In genomic region chr13:104327217-104327616, GRCh38 we compare ENCODE assay signal across 19 cellular contexts.
DNase-seq lines count a peak whose midpoint lies in the region; ATAC-seq, FAIRE-seq and TF ChIP-seq lines count a peak whose summit lies in the region.
"Had no signal": no experiment of that assay in that cellular context is flagged by ENCODE, and none has a peak within 500 bp of the region (broad histone marks: within the 10 kb centered on the region; RNA-seq: fewer than 3 reads in every experiment).

No MANE protein-coding gene starts in this region.

- H3K27ac ChIP-seq in SK-N-SH (ENCODE audit: low read depth in 2 of 2, low read length in 1 of 2), result no peak overlapping the region
- H3K27ac ChIP-seq in endothelial cell of umbilical vein (ENCODE audit: insufficient read depth, low read depth, low read length), result peak overlapping the region; percentile 38
- H3K27ac ChIP-seq: 22Rv1 had no signal

- BruUV-seq in endothelial cell of umbilical vein (replicated peaks; lab: Mats Ljungman, UMichigan), result no TSS peak

- H3K9ac ChIP-seq in SK-N-SH (no peak overlapping the region), endothelial cell of umbilical vein (replicated peaks; ENCODE audit: extremely low read depth, insufficient read depth, low read length) (no peak overlapping the region)

- no peaks in the 10 kb centered on the region for H3K36me3 ChIP-seq in SK-N-SH (replicated peaks in 1 of 2; ENCODE audit: control insufficient read depth in 1 of 2, insufficient read depth in 2 of 2, low read length in 1 of 2)
- no peaks in the 10 kb centered on the region for H3K36me3 ChIP-seq in endothelial cell of umbilical vein (ENCODE audit: control insufficient read depth in 2 of 2, extremely low read depth in 1 of 2, insufficient read depth in 2 of 2, low read length in 2 of 2)

- intact Hi-C loops in endothelial cell of umbilical vein (cut with micrococcal nuclease), result loop anchor here (1.0 to 10.0 kb wide), 2 partner anchors 9 to 868 kb away; no protein-coding TSS in a partner anchor

- no peaks in the 10 kb centered on the region for H3K9me2 ChIP-seq in SK-N-SH

- no peak for DNase-seq in SK-N-SH
- DNase-seq in RKO (ENCODE audit: low spot score), result peak; percentile 26
- DNase-seq in endothelial cell of umbilical vein (ENCODE audit: low read depth, low spot score), result peak; percentile 55
- DNase-seq in myocyte (ENCODE audit: low read depth), result peak; percentile 44
- DNase-seq in activated CD8-positive, alpha-beta memory T cell treated with anti-CD3 and anti-CD28 coated beads for 24 hours, result no peak
- DNase-seq: DMS79 treated with DMSO at 0.1 percent for 48 hours, KBM-7, NCI-H1105 treated with DMSO at 0.1 percent for 48 hours, NCI-H1694 treated with DMSO at 0.1 percent for 48 hours, NCI-H2227 treated with DMSO at 0.1 percent for 48 hours, NCI-H510A treated with DMSO at 0.1 percent for 48 hours, NCI-H774, OCI-M1 had no signal

- H3K79me2 ChIP-seq in SK-N-SH (ENCODE audit: insufficient read depth), result no peaks in the 10 kb centered on the region
- H3K79me2 ChIP-seq in endothelial cell of umbilical vein (ENCODE audit: control insufficient read depth, insufficient read depth, low read length), result no peaks in the 10 kb centered on the region

- no peak for TF ChIP-seq RAD21 in SK-N-SH (IDR thresholded peaks at IDR 0.05; ENCODE audit: low read length)

- POLR2A ChIA-PET in SK-N-SH (lab: Yijun Ruan, JAX), result no interaction called here
- POLR2A ChIA-PET in endothelial cell of umbilical vein (lab: Charles Lee), result no interaction called here

- TF ChIP-seq EP300 in SK-N-SH (IDR thresholded peaks at IDR 0.05; ENCODE audit: borderline replicate concordance in 1 of 2, low read depth in 1 of 2, low read length in 1 of 2), result no peak

- H2AFZ ChIP-seq in SK-N-SH (ENCODE audit: low read depth) (no peak overlapping the region), endothelial cell of umbilical vein (ENCODE audit: low read depth, low read length) (no peak overlapping the region)

- H3K9me3 ChIP-seq in SK-N-SH (no peaks in the 10 kb centered on the region), endothelial cell of umbilical vein (replicated peaks; ENCODE audit: control insufficient read depth, insufficient read depth, low read length) (no peaks in the 10 kb centered on the region)

- TF ChIP-seq POLR2A in endothelial cell of umbilical vein (IDR thresholded peaks at IDR 0.05; ENCODE audit: low read depth, low read length), result no peak

- CTCF ChIA-PET in SK-N-SH (lab: Yijun Ruan, JAX), result no interaction called here
- CTCF ChIA-PET in endothelial cell of umbilical vein (lab: Charles Lee), result interaction anchor here (0.9 kb wide), 1 partner anchor 11 kb away, joined by 3 read pairs; no protein-coding TSS in a partner anchor

- H3K4me3 ChIP-seq in SK-N-SH (ENCODE audit: low read depth in 2 of 2, low read length in 1 of 2), result no peak overlapping the region
- H3K4me3 ChIP-seq in endothelial cell of umbilical vein (replicated peaks in 1 of 3; ENCODE audit: insufficient read depth in 1 of 3, low read depth in 1 of 3, low read length in 3 of 3), result no peak overlapping the region

- TF ChIP-seq CTCF in SK-N-SH (IDR thresholded peaks at IDR 0.05), result no peak
- no peak for TF ChIP-seq CTCF in endothelial cell of umbilical vein (IDR thresholded peaks at IDR 0.05; ENCODE audit: extremely low read depth in 1 of 2, insufficient read depth in 1 of 2, low read depth in 1 of 2, low read length in 2 of 2)

- H3K4me2 ChIP-seq in SK-N-SH (no peak overlapping the region), endothelial cell of umbilical vein (ENCODE audit: insufficient read depth, low read length) (peak overlapping the region; percentile 24)

- ATAC-seq in SK-N-SH treated with all-trans-retinoic acid at 6 μM for 48 hours (peak; percentile 67), HG03354 (IDR thresholded peaks at IDR 0.05; ENCODE audit: poor library complexity, severe bottlenecking, unreplicated experiment) (no peak), HG02852 (IDR thresholded peaks at IDR 0.05; ENCODE audit: unreplicated experiment) (no peak)
- ATAC-seq: HepG2 had no signal

- H3K27me3 ChIP-seq in SK-N-SH (ENCODE audit: insufficient read depth), result no peaks in the 10 kb centered on the region
- H3K27me3 ChIP-seq in endothelial cell of umbilical vein (ENCODE audit: control insufficient read depth in 2 of 2, insufficient read depth in 2 of 2, low read length in 2 of 2), result no peaks in the 10 kb centered on the region

- no peak for FAIRE-seq in endothelial cell of umbilical vein (lab: Jason Lieb, UNC)
- FAIRE-seq: H1, HepG2 had no signal

- peaks cover 3% of the 10 kb centered on the region for H3K9me1 ChIP-seq in endothelial cell of umbilical vein (replicated peaks; ENCODE audit: control insufficient read depth, extremely low read depth, insufficient read depth, low read length)

- H3K4me1 ChIP-seq in SK-N-SH (ENCODE audit: control insufficient read depth in 1 of 2, insufficient read depth in 2 of 2, low read depth in 1 of 2, low read length in 1 of 2) (no peaks in the 10 kb centered on the region), endothelial cell of umbilical vein (ENCODE audit: control insufficient read depth, extremely low read depth, insufficient read depth, low read length) (peaks cover 11% of the 10 kb centered on the region)

- H4K20me1 ChIP-seq in SK-N-SH (ENCODE audit: insufficient read depth) (no peaks in the 10 kb centered on the region), endothelial cell of umbilical vein (replicated peaks; ENCODE audit: control insufficient read depth, extremely low read depth, insufficient read depth, low read length) (no peaks in the 10 kb centered on the region)

- dilution Hi-C loops in endothelial cell of umbilical vein (cut with MboI; ENCODE audit: extremely low pct_ligation_motif_present, low sequenced_read_pairs), result no loop called here

- H3F3A ChIP-seq in SK-N-SH (replicated peaks; ENCODE audit: insufficient read depth), result no peaks in the 10 kb centered on the region

TF ChIP-seq in SK-N-SH treated with all-trans-retinoic acid at 6 μM for 48 hours, 23 proteins besides CTCF, POLR2A, EP300 and RAD21:
- TF ChIP-seq CREB5 (CRISPR knock-in tag; IDR thresholded peaks at IDR 0.05; ENCODE audit: low read depth), result peak; percentile 78
- TF ChIP-seq ISL1 (CRISPR knock-in tag; IDR thresholded peaks at IDR 0.05), result peak; percentile 92
- no peak for TF ChIP-seq CSDC2 (CRISPR knock-in tag; IDR thresholded peaks at IDR 0.05)

TF ChIP-seq in SK-N-SH, 30 proteins besides CTCF, POLR2A, EP300 and RAD21 (continues in another document):
- TF ChIP-seq RCOR1 (IDR thresholded peaks at IDR 0.05; ENCODE audit: low read length) (no peak), GABPA (IDR thresholded peaks at IDR 0.05; ENCODE audit: low read depth) (no peak), YY1 (IDR thresholded peaks at IDR 0.05; ENCODE audit: low read depth) (no peak), RXRA (IDR thresholded peaks at IDR 0.05; ENCODE audit: borderline replicate concordance, low read depth) (no peak), FOXM1 (IDR thresholded peaks at IDR 0.05; ENCODE audit: low read depth) (no peak), MAX (IDR thresholded peaks at IDR 0.05; ENCODE audit: low read depth) (no peak), CHD2 (IDR thresholded peaks at IDR 0.05; ENCODE audit: low read length, partially characterized antibody) (no peak), NFIC (IDR thresholded peaks at IDR 0.05; ENCODE audit: borderline replicate concordance) (no peak), POLR2AphosphoS5 (IDR thresholded peaks at IDR 0.05; ENCODE audit: low read depth, low read length) (no peak)

TF ChIP-seq in endothelial cell of umbilical vein, 7 proteins besides CTCF, POLR2A, EP300 and RAD21:
- peak; percentile 59 for TF ChIP-seq JUN (IDR thresholded peaks at IDR 0.05; ENCODE audit: borderline replicate concordance, insufficient read depth, insufficient read length, low read depth)
- no peak for TF ChIP-seq GATA2 (IDR thresholded peaks at IDR 0.05; ENCODE audit: insufficient read depth, insufficient read length, low read depth, low read length)
- peak; percentile 10 for TF ChIP-seq FOS (IDR thresholded peaks at IDR 0.05; ENCODE audit: borderline replicate concordance, insufficient read depth, low read length)
- TF ChIP-seq MAX (IDR thresholded peaks at IDR 0.05; ENCODE audit: insufficient read depth, insufficient read length), result no peak
- no peak for TF ChIP-seq MYC (IDR thresholded peaks at IDR 0.05; ENCODE audit: low read depth, low read length)

Comparison
In these comparisons a context has a peak if more than half of its experiments do, and no peak if none do; other contexts are left out.
1. DNase-seq: peak in RKO (single experiment), endothelial cell of umbilical vein (single experiment) and myocyte (single experiment); none in SK-N-SH (single experiment) and activated CD8-positive, alpha-beta memory T cell treated with anti-CD3 and anti-CD28 coated beads for 24 hours (single experiment).